Comparison of ENCODE assay signal across 8 cellular contexts in the genomic region with DNA sequence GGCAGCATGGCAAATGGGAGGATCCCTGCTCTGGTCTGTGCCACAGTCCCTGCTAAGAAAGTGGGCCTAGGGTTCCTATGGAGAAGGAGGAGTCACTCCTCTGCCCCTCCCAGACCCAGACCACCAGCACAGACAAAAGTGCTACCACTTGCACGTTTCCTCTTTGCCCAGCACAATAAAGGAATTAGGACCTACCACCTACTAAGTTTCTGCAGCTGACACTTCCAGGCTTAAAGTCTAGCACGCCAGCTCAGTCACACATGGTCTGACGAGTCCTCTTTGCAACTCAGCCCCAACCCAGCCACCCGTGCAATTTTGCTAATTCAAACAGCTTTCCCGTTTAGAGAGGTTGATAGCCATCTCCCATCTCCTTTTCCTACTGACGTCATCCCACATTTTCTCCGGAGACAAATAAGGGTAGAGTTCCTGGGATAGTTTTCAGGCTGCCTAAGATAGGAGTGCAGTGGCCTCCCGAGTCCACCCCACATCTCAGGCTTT.
DNase-seq lines count a peak whose midpoint lies in the region; ATAC-seq and TF ChIP-seq lines count a peak whose summit lies in the region.

No MANE protein-coding gene starts in this region.

- H3K4me3 Mint-ChIP-seq in activated CD8-positive, alpha-beta T cell treated with anti-CD3 and anti-CD28 coated beads for 36 hours = peak overlapping the region; percentile 90

- no peak for ATAC-seq in activated CD8-positive, alpha-beta T cell treated with anti-CD3 and anti-CD28 coated beads for 36 hours
- peak in 7 of 8 donors; percentile 5 to 29 (median 9) for ATAC-seq in heart right ventricle
- no peak for ATAC-seq in HG02798 (IDR thresholded peaks at IDR 0.05; ENCODE audit: poor library complexity, unreplicated experiment)
- ATAC-seq in GM19452 (IDR thresholded peaks at IDR 0.05; ENCODE audit: unreplicated experiment) = no peak

- H3K4me1 Mint-ChIP-seq in activated CD8-positive, alpha-beta T cell treated with anti-CD3 and anti-CD28 coated beads for 36 hours (ENCODE audit: low read depth) = peaks cover 61% of the 10 kb centered on the region

- POLR2A ChIA-PET in activated CD8-positive, alpha-beta T cell treated with anti-CD3 and anti-CD28 coated beads for 36 hours (lab: Charles Lee) = interaction anchor here (0.9 to 24.9 kb wide), 9 partner anchors 8 to 66 kb away, joined by 3 to 512 read pairs (median 13); partner anchors contain the start of gene PTGR2

- H3K4me3 ChIP-seq in heart right ventricle (peak overlapping the region in 9 of 10 donors; percentile 66 to 98 (median 77)), rectal smooth muscle tissue (ENCODE audit: low read length) (peak overlapping the region; percentile 81)

- H3K27ac ChIP-seq in heart right ventricle = peak overlapping the region; percentile 97 to 100 (median 98)
- H3K27ac ChIP-seq in rectal smooth muscle tissue (ENCODE audit: low read depth, low read length) = peak overlapping the region; percentile 97

- no peaks in the 10 kb centered on the region for H3K9me3 Mint-ChIP-seq in activated CD8-positive, alpha-beta T cell treated with anti-CD3 and anti-CD28 coated beads for 36 hours

- TF ChIP-seq CTCF in activated CD8-positive, alpha-beta T cell treated with anti-CD3 and anti-CD28 coated beads for 36 hours (IDR thresholded peaks at IDR 0.05) = no peak
- no peak for TF ChIP-seq CTCF in heart right ventricle (IDR thresholded peaks at IDR 0.05)

- CTCF ChIA-PET in activated CD8-positive, alpha-beta T cell treated with anti-CD3 and anti-CD28 coated beads for 36 hours (lab: Charles Lee) = interaction anchor here (1.0 to 6.7 kb wide), 10 partner anchors 11 to 56 kb away, joined by 3 to 84 read pairs (median 5); a partner anchor contains a TSS

- no peaks in the 10 kb centered on the region for H3K9me3 ChIP-seq in heart right ventricle

- intact Hi-C loops in activated CD8-positive, alpha-beta T cell treated with anti-CD3 and anti-CD28 coated beads for 36 hours (cut with micrococcal nuclease) = loop anchor here (2.0 kb wide), 2 partner anchors 15 to 25 kb away; a partner anchor contains a TSS
- intact Hi-C loops in heart right ventricle (cut with DNase I) = loop anchor here in 9 of 10 donors (1.0 to 10.0 kb wide), 6 partner anchors 25 to 61 kb away; a partner anchor contains a TSS

- H3K4me1 ChIP-seq in heart right ventricle (peaks cover 38 to 88% (median 70%) of the 10 kb centered on the region in 9 donors), rectal smooth muscle tissue (ENCODE audit: control insufficient read depth, insufficient read depth, low read length) (peaks cover 53% of the 10 kb centered on the region)

- peak overlapping the region; percentile 95 for H3K27ac Mint-ChIP-seq in activated CD8-positive, alpha-beta T cell treated with anti-CD3 and anti-CD28 coated beads for 36 hours

- H3K9ac ChIP-seq in rectal smooth muscle tissue (ENCODE audit: low read length) = peak overlapping the region; percentile 14

- peaks cover 23% of the 10 kb centered on the region for H3K36me3 Mint-ChIP-seq in activated CD8-positive, alpha-beta T cell treated with anti-CD3 and anti-CD28 coated beads for 36 hours (ENCODE audit: low read depth)

- H3K36me3 ChIP-seq in heart right ventricle (peaks cover 0 to 4% (median 0%) of the 10 kb centered on the region in 9 donors), rectal smooth muscle tissue (ENCODE audit: control insufficient read depth, insufficient read depth, low read length) (peaks cover 1% of the 10 kb centered on the region)

- 4 to 6% methylated on average over 8 of the region's 8 CpGs for WGBS in heart right ventricle, 2 donors

- H3K27me3 ChIP-seq in heart right ventricle (no peaks in the 10 kb centered on the region), rectal smooth muscle tissue (ENCODE audit: control insufficient read depth, insufficient read depth, low read length) (no peaks in the 10 kb centered on the region)

- DNase-seq in EH (ENCODE audit: low read depth) (peak; percentile 97), HT1080 (ENCODE audit: low read depth) (peak; percentile 69), heart right ventricle (peak in 1 of 2 donors; percentile 43), GDM1 (lab: John Stamatoyannopoulos, UW) (no peak)
- no peak for DNase-seq in activated CD8-positive, alpha-beta T cell treated with anti-CD3 and anti-CD28 coated beads for 36 hours

- no peaks in the 10 kb centered on the region for H3K27me3 Mint-ChIP-seq in activated CD8-positive, alpha-beta T cell treated with anti-CD3 and anti-CD28 coated beads for 36 hours

Comparison
In these comparisons a context has a peak if more than half of its experiments do, and no peak if none do; other contexts are left out.
1. DNase-seq: peak in EH (single experiment) and HT1080 (single experiment); none in activated CD8-positive, alpha-beta T cell treated with anti-CD3 and anti-CD28 coated beads for 36 hours (single experiment) and GDM1 (single experiment).
2. ATAC-seq: peak in heart right ventricle (7 of 8); none in activated CD8-positive, alpha-beta T cell treated with anti-CD3 and anti-CD28 coated beads for 36 hours (single experiment), HG02798 (single experiment) and GM19452 (single experiment).